Comparison of ENCODE assay signal across 14 cellular contexts in genomic region chr11:61516191-61516590, GRCh38. TPM values are rescaled to one million over a fixed set of nuclear protein-coding genes. Genes with fewer than 3 reads are reported as not detected.
DNase-seq lines count a peak whose midpoint lies in the region; ATAC-seq and TF ChIP-seq lines count a peak whose summit lies in the region.
"Had no signal": no experiment of that assay in that cellular context is flagged by ENCODE, and none has a peak within 500 bp of the region (broad histone marks: within the 10 kb centered on the region; RNA-seq: fewer than 3 reads in every experiment).

No MANE protein-coding gene starts in this region.

- no peaks in the 10 kb centered on the region for H3K36me3 Mint-ChIP-seq in activated naive CD4-positive, alpha-beta T cell treated with anti-CD3 and anti-CD28 coated beads, Interleukin-2, amount 10 ng/mL, durations not matched to agents 7 days and 5 days

- H3K4me3 ChIP-seq in fibroblast of lung (replicated peaks in 1 of 4; ENCODE audit: control extremely low read depth in 1 of 4, insufficient read depth in 1 of 4, low read depth in 3 of 4, low read length in 4 of 4): no peak overlapping the region
- H3K4me3 ChIP-seq: psoas muscle, suprapubic skin had no signal

- no peaks in the 10 kb centered on the region for H3K79me2 ChIP-seq in fibroblast of lung (ENCODE audit: control insufficient read depth, insufficient read depth, low read length)

- H3K9ac ChIP-seq in fibroblast of lung (ENCODE audit: insufficient read depth, low read length): no peak overlapping the region

- H3K27me3 Mint-ChIP-seq in activated naive CD4-positive, alpha-beta T cell treated with anti-CD3 and anti-CD28 coated beads, Interleukin-2, amount 10 ng/mL, durations not matched to agents 7 days and 5 days: peaks cover 49% of the 10 kb centered on the region
- peaks cover 61% of the 10 kb centered on the region for H3K27me3 Mint-ChIP-seq in stimulated activated naive CD8-positive, alpha-beta T cell treated with anti-CD3 and anti-CD28 coated beads, Interleukin-15, amount 100 ng/mL, for 72 hours

- no peaks in the 10 kb centered on the region for H3K4me1 ChIP-seq in fibroblast of lung (ENCODE audit: control insufficient read depth, extremely low read depth, insufficient read depth, low read length)
- H3K4me1 ChIP-seq: psoas muscle had no signal

- CTCF ChIA-PET in activated naive CD4-positive, alpha-beta T cell treated with anti-CD3 and anti-CD28 coated beads, Interleukin-2, amount 10 ng/mL, durations not matched to agents 7 days and 5 days (lab: Charles Lee): interaction anchor here (0.6 to 6.2 kb wide), 33 partner anchors 9 to 686 kb away, joined by 3 to 141 read pairs (median 5); partner anchors contain the start of gene LRRC10B

- H3K4me1 Mint-ChIP-seq in activated naive CD4-positive, alpha-beta T cell treated with anti-CD3 and anti-CD28 coated beads, Interleukin-2, amount 10 ng/mL, durations not matched to agents 7 days and 5 days: peaks cover 7% of the 10 kb centered on the region
- H3K4me1 Mint-ChIP-seq in stimulated activated naive CD8-positive, alpha-beta T cell treated with anti-CD3 and anti-CD28 coated beads, Interleukin-15, amount 100 ng/mL, for 72 hours: peaks cover 17% of the 10 kb centered on the region

- no peaks in the 10 kb centered on the region for H4K20me1 ChIP-seq in fibroblast of lung (ENCODE audit: control insufficient read depth, extremely low read depth, insufficient read depth, low read length)

- no peaks in the 10 kb centered on the region for H3K27me3 ChIP-seq in fibroblast of lung (ENCODE audit: control insufficient read depth, insufficient read depth, low read length)
- H3K27me3 ChIP-seq: Peyer's patch had no signal

- no peaks in the 10 kb centered on the region for H3K9me3 Mint-ChIP-seq in activated naive CD4-positive, alpha-beta T cell treated with anti-CD3 and anti-CD28 coated beads, Interleukin-2, amount 10 ng/mL, durations not matched to agents 7 days and 5 days
- H3K9me3 Mint-ChIP-seq in stimulated activated naive CD8-positive, alpha-beta T cell treated with anti-CD3 and anti-CD28 coated beads, Interleukin-15, amount 100 ng/mL, for 72 hours: no peaks in the 10 kb centered on the region

- H3K4me2 ChIP-seq in fibroblast of lung (ENCODE audit: extremely low read depth, insufficient read depth, low read length): peak overlapping the region; percentile 25

- TF ChIP-seq CTCF in fibroblast of lung (conservative IDR thresholded peaks at IDR 0.05 in 1 of 2, IDR thresholded peaks at IDR 0.05 in 1 of 2; ENCODE audit: low read depth in 1 of 2, low read length in 2 of 2): no peak

- H2AFZ ChIP-seq in fibroblast of lung (ENCODE audit: low read length): no peak overlapping the region

- H3K36me3 ChIP-seq in fibroblast of lung (ENCODE audit: control insufficient read depth, insufficient read depth, low read length): no peaks in the 10 kb centered on the region
- H3K36me3 ChIP-seq: Peyer's patch, suprapubic skin had no signal

- H3K4me3 Mint-ChIP-seq in activated naive CD4-positive, alpha-beta T cell treated with anti-CD3 and anti-CD28 coated beads, Interleukin-2, amount 10 ng/mL, durations not matched to agents 7 days and 5 days: no peak overlapping the region
- peak overlapping the region in 1 of 2 donors; percentile 24 for H3K4me3 Mint-ChIP-seq in stimulated activated naive CD8-positive, alpha-beta T cell treated with anti-CD3 and anti-CD28 coated beads, Interleukin-15, amount 100 ng/mL, for 72 hours

- no peak overlapping the region for H3K27ac ChIP-seq in fibroblast of lung (ENCODE audit: insufficient read depth, low read length)
- H3K27ac ChIP-seq: Peyer's patch, psoas muscle, suprapubic skin had no signal

- H3K9me3 ChIP-seq in fibroblast of lung (ENCODE audit: control insufficient read depth, insufficient read depth, low read depth, low read length): no peaks in the 10 kb centered on the region
- H3K9me3 ChIP-seq: heart right ventricle, Peyer's patch, psoas muscle, suprapubic skin had no signal

- peak; percentile 5 for ATAC-seq in stimulated activated naive CD8-positive, alpha-beta T cell treated with anti-CD3 and anti-CD28 coated beads, Interleukin-15, amount 100 ng/mL, for 72 hours
- ATAC-seq in HG03342 (IDR thresholded peaks at IDR 0.05; ENCODE audit: unreplicated experiment) (no peak), HG02973 (IDR thresholded peaks at IDR 0.05; ENCODE audit: unreplicated experiment) (no peak)
- ATAC-seq: left colon had no signal

- DNase-seq in activated naive CD4-positive, alpha-beta T cell treated with anti-CD3 and anti-CD28 coated beads, Interleukin-2, amount 10 ng/mL, durations not matched to agents 7 days and 5 days: peak; percentile 27
- DNase-seq in activated naive CD4-positive, alpha-beta T cell (lab: John Stamatoyannopoulos, UW): no peak
- DNase-seq in UCSD-AML1 (lab: John Stamatoyannopoulos, UW; ENCODE audit: unreplicated experiment) (peak; percentile 19), fibroblast of lung (ENCODE audit: low read depth in 2 of 2) (no peak), NCI-H2171 (lab: John Stamatoyannopoulos, UW) (no peak)
- no peak for DNase-seq in stimulated activated naive CD8-positive, alpha-beta T cell treated with anti-CD3 and anti-CD28 coated beads, Interleukin-15, amount 100 ng/mL, for 72 hours
- DNase-seq: heart right ventricle, NCI-H524 treated with DMSO at 0.1 percent for 48 hours had no signal

- H3K27ac Mint-ChIP-seq in activated naive CD4-positive, alpha-beta T cell treated with anti-CD3 and anti-CD28 coated beads, Interleukin-2, amount 10 ng/mL, durations not matched to agents 7 days and 5 days: no peak overlapping the region
- H3K27ac Mint-ChIP-seq in stimulated activated naive CD8-positive, alpha-beta T cell treated with anti-CD3 and anti-CD28 coated beads, Interleukin-15, amount 100 ng/mL, for 72 hours: no peak overlapping the region

RNA-seq across cellular contexts. Expression of gene LRRC10B, which starts 7.6 kb away (rescaled TPM):
- total RNA-seq in fibroblast of lung: under 0.01 and 0.17 TPM in 2 replicates
- 0.02 TPM in 1 of 2 replicates, not detected in the other for polyA plus RNA-seq in fibroblast of lung
- not detected in 2 replicates for polyA plus RNA-seq in fibroblast of lung (2012)
- not detected in 2 replicates for polyA minus RNA-seq in fibroblast of lung (ENCODE audit: low replicate concordance)

Comparison
In these comparisons a context has a peak if more than half of its experiments do, and no peak if none do; other contexts are left out.
1. DNase-seq: peak in activated naive CD4-positive, alpha-beta T cell treated with anti-CD3 and anti-CD28 coated beads, Interleukin-2, amount 10 ng/mL, durations not matched to agents 7 days and 5 days (single experiment) and UCSD-AML1 (single experiment); none in activated naive CD4-positive, alpha-beta T cell (0 of 4), fibroblast of lung (0 of 2), stimulated activated naive CD8-positive, alpha-beta T cell treated with anti-CD3 and anti-CD28 coated beads, Interleukin-15, amount 100 ng/mL, for 72 hours (0 of 2) and NCI-H2171 (single experiment).